Comparison of ENCODE assay signal across 8 cellular contexts in genomic region chr20:46089338-46090094, GRCh38. TPM values are rescaled to one million over a fixed set of nuclear protein-coding genes. Genes with fewer than 3 reads are reported as not detected.
A peak's percentile ranks its signal among the peaks of the same experiment; 100 is the strongest.
DNase-seq lines count a peak whose midpoint lies in the region; ATAC-seq and TF ChIP-seq lines count a peak whose summit lies in the region.

TSS of gene NCOA5 (minus strand) at chr20:46089962. CDS start at chr20:46079424, 10,538 bp downstream.

- H3K27me3 ChIP-seq in cardiac muscle cell (no peaks in the 10 kb centered on the region), trophoblast cell (ENCODE audit: insufficient read depth, low read length) (no peaks in the 10 kb centered on the region), transverse colon (no peaks in the 10 kb centered on the region)

- H3K4me2 ChIP-seq in trophoblast cell (ENCODE audit: low read length) = peak within 1 kb of the TSS; percentile 92

- H3K36me3 ChIP-seq in cardiac muscle cell (no peaks in the 10 kb centered on the region), trophoblast cell (ENCODE audit: control insufficient read depth in 1 of 2, insufficient read depth in 2 of 2, low read length in 2 of 2) (no peaks in the 10 kb centered on the region), transverse colon (no peaks in the 10 kb centered on the region)

- H3K23ac ChIP-seq in trophoblast cell (ENCODE audit: low read length) = no peak within 1 kb of the TSS

- peak within 1 kb of the TSS; percentile 89 for H4K91ac ChIP-seq in trophoblast cell (ENCODE audit: low read depth, low read length)

- WGBS in trophoblast cell (ENCODE audit: extremely low coverage, insufficient coverage, insufficient read length) = no CpG with 5 or more reads among the region's 105 CpGs
- 0% methylated on average over 59 of the region's 105 CpGs; no CpG with 5 or more reads in 1 of the 2 donors for WGBS in transverse colon (ENCODE audit: low coverage in 1 of 2), 2 donors

- peak within 1 kb of the TSS; percentile 82 for H3K4me3 ChIP-seq in cardiac muscle cell
- H3K4me3 ChIP-seq in trophoblast cell (ENCODE audit: low read depth, low read length) = peak within 1 kb of the TSS; percentile 81
- peak within 1 kb of the TSS; percentile 66 to 87 (median 72) for H3K4me3 ChIP-seq in transverse colon

- TF ChIP-seq POLR2A in transverse colon (IDR thresholded peaks at IDR 0.05) = peak; percentile 85

- peak; percentile 31 for TF ChIP-seq CTCF in GM12874 (IDR thresholded peaks at IDR 0.05; ENCODE audit: insufficient read depth, low read depth, low read length)
- TF ChIP-seq CTCF in cardiac muscle cell (IDR thresholded peaks at IDR 0.05; ENCODE audit: low read depth, low read length) = peak; percentile 30
- TF ChIP-seq CTCF in transverse colon (IDR thresholded peaks at IDR 0.05) = peak in 1 of 5 experiments; percentile 31

- peaks cover 26% of the 10 kb centered on the region for H3K4me1 ChIP-seq in cardiac muscle cell (ENCODE audit: low read depth)
- H3K4me1 ChIP-seq in trophoblast cell (ENCODE audit: control insufficient read depth in 1 of 2, insufficient read depth in 2 of 2, low read length in 2 of 2) = no peaks in the 10 kb centered on the region
- peaks cover 39 to 49% (median 45%) of the 10 kb centered on the region in 4 donors for H3K4me1 ChIP-seq in transverse colon

- no peak for TF ChIP-seq EP300 in transverse colon (IDR thresholded peaks at IDR 0.05; ENCODE audit: low read depth)

- H3K18ac ChIP-seq in trophoblast cell (ENCODE audit: low read length) = peak within 1 kb of the TSS; percentile 66

- peaks cover 8% of the 10 kb centered on the region for H3K36me3 Mint-ChIP-seq in activated naive CD8-positive, alpha-beta T cell treated with anti-CD3 and anti-CD28 coated beads, Interleukin-2, amount 50 U/mL, for 24 hours (ENCODE audit: low read depth)

- in situ Hi-C loops in transverse colon (cut with MboI; ENCODE audit: low pct_ligation_motif_present in 1 of 4, low pct_unique_long_range_greater_than_20kb in 1 of 4, low sequenced_read_pairs in 3 of 4) = no loop called here

- H2BK12ac ChIP-seq in trophoblast cell (ENCODE audit: low read length) = no peak within 1 kb of the TSS

- peaks cover 14% of the 10 kb centered on the region for H3K79me2 ChIP-seq in trophoblast cell (ENCODE audit: control insufficient read depth, insufficient read depth, low read length, poor library complexity)

- H4K12ac ChIP-seq in trophoblast cell (ENCODE audit: low read depth, low read length) = peak within 1 kb of the TSS; percentile 69

- H3K9ac ChIP-seq in trophoblast cell (ENCODE audit: low read length) = peak within 1 kb of the TSS; percentile 85

- peak; percentile 89 for ATAC-seq in HG02763 (IDR thresholded peaks at IDR 0.05; ENCODE audit: unreplicated experiment)
- ATAC-seq in activated naive CD8-positive, alpha-beta T cell treated with anti-CD3 and anti-CD28 coated beads, Interleukin-2, amount 50 U/mL, for 24 hours = peak; percentile 88

- peak within 1 kb of the TSS; percentile 87 for H3K27ac Mint-ChIP-seq in activated naive CD8-positive, alpha-beta T cell treated with anti-CD3 and anti-CD28 coated beads, Interleukin-2, amount 50 U/mL, for 24 hours

- H3K9me3 ChIP-seq in cardiac muscle cell (ENCODE audit: low read depth) = no peaks in the 10 kb centered on the region
- no peaks in the 10 kb centered on the region for H3K9me3 ChIP-seq in trophoblast cell (ENCODE audit: insufficient read depth, low read depth, low read length)
- no peaks in the 10 kb centered on the region for H3K9me3 ChIP-seq in transverse colon

- peak within 1 kb of the TSS; percentile 75 for H2BK120ac ChIP-seq in trophoblast cell (ENCODE audit: insufficient read depth, low read length, poor library complexity)

- H3K14ac ChIP-seq in trophoblast cell (ENCODE audit: low read length) = peak within 1 kb of the TSS; percentile 69

- H4K8ac ChIP-seq in trophoblast cell (ENCODE audit: low read depth, low read length) = peak within 1 kb of the TSS; percentile 93

- intact Hi-C loops in transverse colon (cut with DNase I; ENCODE audit: low total_unique reads) = no loop called here

- peak within 1 kb of the TSS; percentile 90 for H3K4me3 Mint-ChIP-seq in activated naive CD8-positive, alpha-beta T cell treated with anti-CD3 and anti-CD28 coated beads, Interleukin-2, amount 50 U/mL, for 24 hours

- peak within 1 kb of the TSS; percentile 46 for H2AFZ ChIP-seq in trophoblast cell (ENCODE audit: insufficient read depth, low read length, poor library complexity)

- H3K27ac ChIP-seq in cardiac muscle cell (peak within 1 kb of the TSS; percentile 99), trophoblast cell (ENCODE audit: low read depth, low read length) (peak within 1 kb of the TSS; percentile 87), transverse colon (peak within 1 kb of the TSS; percentile 96 to 99 (median 96))

- peaks cover 56% of the 10 kb centered on the region for H3K4me1 Mint-ChIP-seq in activated naive CD8-positive, alpha-beta T cell treated with anti-CD3 and anti-CD28 coated beads, Interleukin-2, amount 50 U/mL, for 24 hours

- peaks cover 7% of the 10 kb centered on the region for H3K79me1 ChIP-seq in trophoblast cell (ENCODE audit: low read length)

- DNase-seq in NCI-H1417 (lab: John Stamatoyannopoulos, UW) (peak; percentile 97 to 100 (median 99)), SW 1271 (lab: John Stamatoyannopoulos, UW) (peak; percentile 76 to 92), cardiac muscle cell (ENCODE audit: low read depth in 1 of 2, low spot score in 1 of 2) (peak; percentile 98), trophoblast cell (peak; percentile 94 to 96), transverse colon (peak; percentile 96)
- peak; percentile 94 for DNase-seq in activated naive CD8-positive, alpha-beta T cell treated with anti-CD3 and anti-CD28 coated beads, Interleukin-2, amount 50 U/mL, for 24 hours

- peak within 1 kb of the TSS; percentile 85 for H2AK5ac ChIP-seq in trophoblast cell (ENCODE audit: low read length)

- H3K9me3 Mint-ChIP-seq in activated naive CD8-positive, alpha-beta T cell treated with anti-CD3 and anti-CD28 coated beads, Interleukin-2, amount 50 U/mL, for 24 hours = no peaks in the 10 kb centered on the region

- no peaks in the 10 kb centered on the region for H3K27me3 Mint-ChIP-seq in activated naive CD8-positive, alpha-beta T cell treated with anti-CD3 and anti-CD28 coated beads, Interleukin-2, amount 50 U/mL, for 24 hours

- peak within 1 kb of the TSS; percentile 94 for H3K4ac ChIP-seq in trophoblast cell (ENCODE audit: low read depth, low read length)

- H2BK5ac ChIP-seq in trophoblast cell (ENCODE audit: low read depth, low read length, poor library complexity) = peak within 1 kb of the TSS; percentile 76

RNA-seq across cellular contexts. Expression of gene NCOA5, which starts in this region (rescaled TPM):
- total RNA-seq in cardiac muscle cell = 14.3 and 23.4 TPM in 2 replicates
- 17.5 and 20.4 TPM in 2 replicates for polyA plus RNA-seq in cardiac muscle cell
- 19.1 and 19.7 TPM in 2 replicates for polyA plus RNA-seq in trophoblast cell (2013)
- total RNA-seq in transverse colon = 10 to 100 TPM; 18.3 to 97.3 (median 27.3) TPM

Comparison
In these comparisons a context has a peak if more than half of its experiments do, and no peak if none do; other contexts are left out.
1. Peak in every context shown above with its lines: DNase-seq, ATAC-seq, H3K4me3 ChIP-seq and H3K27ac ChIP-seq.